In genomic region chr9:135085830-135086546, GRCh38 we compare ENCODE assay signal across 1 cellular context.
TF ChIP-seq lines count a peak whose summit lies in the region.

No MANE protein-coding gene starts in this region.

TF ChIP-seq in HepG2, 621 proteins besides CTCF, POLR2A, EP300 and RAD21 (continued from another document and continues in another):
- TF ChIP-seq RARG (CRISPR knock-in tag; IDR thresholded peaks at IDR 0.05; ENCODE audit: low read depth) = no peak
- no peak for TF ChIP-seq ZBTB8A (CRISPR knock-in tag; IDR thresholded peaks at IDR 0.05; ENCODE audit: borderline replicate concordance, low read depth)
- 0 out of 2 replicates have a peak, but pooled peaks have one; percentile 26 for TF ChIP-seq HES4 (CRISPR knock-in tag; IDR thresholded peaks at IDR 0.05; ENCODE audit: borderline replicate concordance)
- peak; percentile 62; the same call in 1 of the 2 replicates for TF ChIP-seq RNF2 (conservative IDR thresholded peaks at IDR 0.05; ENCODE audit: low read depth)
- no peak for TF ChIP-seq ATAD3A (CRISPR knock-in tag; IDR thresholded peaks at IDR 0.05)
- no peak for TF ChIP-seq JUN (CRISPR knock-in tag; IDR thresholded peaks at IDR 0.05)
- no peak for TF ChIP-seq NPAS2 (CRISPR knock-in tag; IDR thresholded peaks at IDR 0.05; ENCODE audit: borderline replicate concordance)
- peak; percentile 84; the same call in 1 of the 2 replicates for TF ChIP-seq IKZF5 (CRISPR knock-in tag; IDR thresholded peaks at IDR 0.05)
- 0 out of 2 replicates have a peak, but pooled peaks have one; percentile 53 for TF ChIP-seq ISL2 (CRISPR knock-in tag; IDR thresholded peaks at IDR 0.05)
- TF ChIP-seq DDIT3 (CRISPR knock-in tag; IDR thresholded peaks at IDR 0.05) = no peak
- no peak for TF ChIP-seq ZNF839 (CRISPR knock-in tag; IDR thresholded peaks at IDR 0.05; ENCODE audit: borderline replicate concordance)
- TF ChIP-seq RFXAP (CRISPR knock-in tag; IDR thresholded peaks at IDR 0.05; ENCODE audit: borderline replicate concordance) = no peak
- TF ChIP-seq ASH2L (IDR thresholded peaks at IDR 0.05; ENCODE audit: insufficient read length, low read depth, low read length) = no peak
- TF ChIP-seq IKZF4 (CRISPR knock-in tag; IDR thresholded peaks at IDR 0.05; ENCODE audit: borderline replicate concordance, low read depth, not compliant biosample characterization) = no peak
- no peak for TF ChIP-seq PRDM15 (CRISPR knock-in tag; IDR thresholded peaks at IDR 0.05)
- TF ChIP-seq MNT (IDR thresholded peaks at IDR 0.05) = no peak
- TF ChIP-seq ZFP82 (CRISPR knock-in tag; IDR thresholded peaks at IDR 0.05; ENCODE audit: borderline replicate concordance) = no peak
- TF ChIP-seq DPF2 (CRISPR knock-in tag; IDR thresholded peaks at IDR 0.05; ENCODE audit: borderline replicate concordance, low read depth) = 0 out of 2 replicates have a peak, but pooled peaks have one; percentile 31
- no peak for TF ChIP-seq ATM (IDR thresholded peaks at IDR 0.05; ENCODE audit: borderline replicate concordance)
- no peak for TF ChIP-seq GATA4 (IDR thresholded peaks at IDR 0.05; ENCODE audit: borderline replicate concordance, low read depth)
- no peak for TF ChIP-seq REL (CRISPR knock-in tag; conservative IDR thresholded peaks at IDR 0.05)
- no peak for TF ChIP-seq ZNF180 (CRISPR knock-in tag; IDR thresholded peaks at IDR 0.05; ENCODE audit: borderline replicate concordance, low read depth)
- no peak for TF ChIP-seq ZNF431 (CRISPR knock-in tag; IDR thresholded peaks at IDR 0.05; ENCODE audit: borderline replicate concordance, low read depth)
- TF ChIP-seq KIAA2018 (CRISPR knock-in tag; IDR thresholded peaks at IDR 0.05; ENCODE audit: borderline replicate concordance) = no peak
- TF ChIP-seq FUBP1 (CRISPR knock-in tag; IDR thresholded peaks at IDR 0.05; ENCODE audit: borderline replicate concordance) = no peak
- no peak for TF ChIP-seq ZHX2 (IDR thresholded peaks at IDR 0.05; ENCODE audit: low read depth)
- TF ChIP-seq ZHX2 (CRISPR knock-in tag; IDR thresholded peaks at IDR 0.05; ENCODE audit: borderline replicate concordance) = no peak
- peak; percentile 31; the same call in 1 of the 2 replicates for TF ChIP-seq ZSCAN25 (CRISPR knock-in tag; IDR thresholded peaks at IDR 0.05)
- TF ChIP-seq ARNT (IDR thresholded peaks at IDR 0.05) = no peak
- TF ChIP-seq SATB2 (CRISPR knock-in tag; IDR thresholded peaks at IDR 0.05) = no peak
- TF ChIP-seq ATF5 (CRISPR knock-in tag; IDR thresholded peaks at IDR 0.05; ENCODE audit: low read depth) = no peak
- TF ChIP-seq TOE1 (CRISPR knock-in tag; IDR thresholded peaks at IDR 0.05) = 0 out of 2 replicates have a peak, but pooled peaks have one; percentile 41
- peak; percentile 58; the same call in 1 of the 2 replicates for TF ChIP-seq RXRA (CRISPR knock-in tag; IDR thresholded peaks at IDR 0.05)
- peak; percentile 78; the same call in 1 of the 2 replicates for TF ChIP-seq IRF2 (CRISPR knock-in tag; IDR thresholded peaks at IDR 0.05)
